ENCODE assay signal across 10 cellular contexts in the genomic region with DNA sequence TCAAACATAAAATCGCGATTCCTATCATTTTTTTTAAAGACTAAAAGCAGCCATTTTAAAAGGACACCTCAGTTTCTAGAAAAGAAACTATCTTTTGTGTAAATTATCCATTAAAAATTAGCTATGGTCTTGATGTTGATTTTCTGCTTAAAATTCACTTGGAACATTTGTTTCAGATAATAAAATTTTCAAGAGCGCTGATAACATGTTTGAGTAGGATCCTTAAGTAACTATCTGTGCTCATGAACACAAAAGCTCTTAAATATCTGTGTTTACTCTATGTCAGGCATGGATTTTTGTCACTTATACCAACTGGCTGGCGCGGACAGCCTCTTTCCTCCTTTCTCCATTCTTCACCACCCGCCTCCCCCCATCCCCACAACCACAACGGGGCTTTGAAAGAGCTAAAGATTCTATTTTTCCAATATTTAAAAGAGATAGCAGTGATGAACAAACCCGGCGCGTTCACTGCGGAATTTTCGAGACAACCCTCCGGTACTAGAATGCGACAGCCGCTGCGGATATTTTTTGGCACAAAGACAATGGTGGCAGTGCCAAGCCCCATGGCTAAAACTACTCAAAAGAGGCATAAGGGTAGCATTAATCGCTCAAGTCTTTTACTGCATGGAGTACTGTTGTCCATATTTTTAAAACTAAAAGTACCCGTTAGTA.
DNase-seq lines count a peak whose midpoint lies in the region; ATAC-seq, FAIRE-seq and TF ChIP-seq lines count a peak whose summit lies in the region.
"Had no signal": no experiment of that assay in that cellular context is flagged by ENCODE, and none has a peak within 500 bp of the region (broad histone marks: within the 10 kb centered on the region; RNA-seq: fewer than 3 reads in every experiment).

No MANE protein-coding gene starts in this region.

- intact Hi-C loops in left ventricle myocardium inferior (cut with micrococcal nuclease) (loop anchor here (10.0 kb wide), 2 partner anchors 62 to 172 kb away; no protein-coding TSS in a partner anchor), left cardiac atrium (cut with DNase I) (loop anchor here in 1 of 2 donors (10.0 kb wide), 1 partner anchor 62 kb away; no protein-coding TSS in a partner anchor), upper lobe of right lung (cut with DNase I) (no loop called here)

- H3K9me3 ChIP-seq in left ventricle myocardium inferior (replicated peaks), result no peaks in the 10 kb centered on the region
- no peaks in the 10 kb centered on the region for H3K9me3 ChIP-seq in upper lobe of right lung

- no peaks in the 10 kb centered on the region for H3K27me3 ChIP-seq in left ventricle myocardium inferior (ENCODE audit: low read depth)
- H3K27me3 ChIP-seq in upper lobe of right lung, result no peaks in the 10 kb centered on the region

- no peak overlapping the region for H3K4me3 ChIP-seq in left ventricle myocardium inferior
- peak overlapping the region; percentile 9 for H3K4me3 ChIP-seq in upper lobe of right lung

- H3K36me3 ChIP-seq in left ventricle myocardium inferior (no peaks in the 10 kb centered on the region), upper lobe of right lung (no peaks in the 10 kb centered on the region)

- peak; percentile 17 for FAIRE-seq in islet of Langerhans (lab: Jason Lieb, UNC)

- H3K27ac ChIP-seq in left ventricle myocardium inferior (replicated peaks), result peak overlapping the region; percentile 81
- H3K27ac ChIP-seq in upper lobe of right lung, result no peak overlapping the region

- DNase-seq in left ventricle myocardium inferior, result no peak
- no peak for DNase-seq in left cardiac atrium
- DNase-seq in SHP77 (lab: John Stamatoyannopoulos, UW), result peak; percentile 32
- DNase-seq in upper lobe of right lung, result no peak
- DNase-seq in mesenteric fat pad (ENCODE audit: low spot score), result no peak
- DNase-seq: activated effector memory CD4-positive, alpha-beta T cell treated with anti-CD3 and anti-CD28 coated beads, Interleukin-2, amount 50 U/mL, for 16 hours; stimulated activated CD4-positive, alpha-beta T cell treated with anti-CD3 and anti-CD28 coated beads, Interleukin-4, amount 100 ng/mL, for 24 hours had no signal

- no peak for ATAC-seq in left cardiac atrium
- ATAC-seq in upper lobe of right lung, result no peak
- no peak for ATAC-seq in GM21786 (IDR thresholded peaks at IDR 0.05; ENCODE audit: unreplicated experiment)
- ATAC-seq in HG02571 (IDR thresholded peaks at IDR 0.05; ENCODE audit: unreplicated experiment), result no peak

- H3K4me1 ChIP-seq in left ventricle myocardium inferior (peaks cover 43% of the 10 kb centered on the region), upper lobe of right lung (peaks cover 16% of the 10 kb centered on the region)

- TF ChIP-seq CTCF in left ventricle myocardium inferior (IDR thresholded peaks at IDR 0.05; ENCODE audit: borderline replicate concordance), result no peak
- no peak for TF ChIP-seq CTCF in upper lobe of right lung (IDR thresholded peaks at IDR 0.05)

Comparison
In these comparisons a context has a peak if more than half of its experiments do, and no peak if none do; other contexts are left out.
1. DNase-seq: peak in SHP77 (2 of 2); none in left ventricle myocardium inferior (single experiment), left cardiac atrium (single experiment), upper lobe of right lung (single experiment) and mesenteric fat pad (single experiment).